10 cellular contexts compared by ENCODE assay signal in the genomic region with DNA sequence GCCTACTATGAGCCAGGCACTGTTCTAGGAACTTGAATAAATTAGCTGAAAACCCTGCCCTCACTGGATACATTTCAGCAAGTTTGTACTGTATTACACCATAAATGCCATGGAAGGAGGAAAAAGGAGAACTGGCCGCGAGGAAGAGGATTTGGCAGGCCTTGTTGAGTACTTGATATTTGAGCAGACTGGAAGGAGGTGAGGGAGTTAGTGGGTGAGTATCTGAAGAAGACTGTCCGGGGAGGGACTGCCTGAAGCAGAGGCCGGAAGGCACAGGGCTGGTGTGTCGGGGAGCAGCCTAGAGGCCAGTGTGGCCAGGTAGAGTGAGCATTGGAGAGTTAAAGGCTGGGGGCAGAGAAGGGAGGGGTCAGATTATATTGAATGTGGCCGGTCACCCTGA. TPM values are rescaled to one million over a fixed set of nuclear protein-coding genes. Genes with fewer than 3 reads are reported as not detected.
DNase-seq lines count a peak whose midpoint lies in the region; ATAC-seq and TF ChIP-seq lines count a peak whose summit lies in the region.
"Had no signal": no experiment of that assay in that cellular context is flagged by ENCODE, and none has a peak within 500 bp of the region (broad histone marks: within the 10 kb centered on the region; RNA-seq: fewer than 3 reads in every experiment).

No MANE protein-coding gene starts in this region.

- H3K79me2 ChIP-seq in DND-41 (ENCODE audit: insufficient read depth, low read length) (no peaks in the 10 kb centered on the region), osteoblast (ENCODE audit: insufficient read depth, low read length) (peaks cover 68% of the 10 kb centered on the region)

- H4K20me1 ChIP-seq in DND-41 (ENCODE audit: insufficient read depth, low read length), result peaks cover 11% of the 10 kb centered on the region
- H4K20me1 ChIP-seq in osteoblast (ENCODE audit: insufficient read depth, low read length), result peaks cover 22% of the 10 kb centered on the region

- H3K27ac ChIP-seq in DND-41 (ENCODE audit: low read length) (0 out of 2 replicates have a peak overlapping the region, but pooled peaks have one; percentile 4), osteoblast (ENCODE audit: low read depth, low read length) (peak overlapping the region; percentile 56), A673 (ENCODE audit: low read depth, low read length, poor library complexity, severe bottlenecking) (no peak overlapping the region)

- H3K4me2 ChIP-seq in DND-41 (ENCODE audit: insufficient read depth, low read length), result no peak overlapping the region
- peak overlapping the region; percentile 49 for H3K4me2 ChIP-seq in osteoblast (ENCODE audit: insufficient read depth, low read length)

- intact Hi-C loops in A673 (cut with micrococcal nuclease; ENCODE audit: unreplicated experiment), result no loop called here

- no peaks in the 10 kb centered on the region for H3K27me3 Mint-ChIP-seq in effector memory CD8-positive, alpha-beta T cell

- peak overlapping the region; percentile 49 to 80 for H3K27ac Mint-ChIP-seq in effector memory CD8-positive, alpha-beta T cell

- no peak for DNase-seq in DND-41
- DNase-seq in NOMO-1 treated with dmso at 0.1 percent for 144 hours (lab: John Stamatoyannopoulos, UW; ENCODE audit: unreplicated experiment), result peak; percentile 55
- no peak for DNase-seq in effector memory CD8-positive, alpha-beta T cell
- no peak for DNase-seq in osteoblast (ENCODE audit: insufficient read length, low spot score, missing footprints)
- DNase-seq in RPMI8226, result no peak
- no peak for DNase-seq in A673 (ENCODE audit: low spot score)
- no peak for DNase-seq in NCI-H226
- DNase-seq: dermis blood vessel endothelial cell, NCI-H1694 treated with DMSO at 0.1 percent for 48 hours had no signal

- no peak for ATAC-seq in DND-41 (ENCODE audit: insufficient read depth, low read depth)
- no peak for ATAC-seq in effector memory CD8-positive, alpha-beta T cell (replicated peaks)
- no peak for ATAC-seq in GM18511 (IDR thresholded peaks at IDR 0.05; ENCODE audit: unreplicated experiment)

- H3K4me1 Mint-ChIP-seq in effector memory CD8-positive, alpha-beta T cell (ENCODE audit: low read depth in 2 of 2), result peaks cover 58 to 80% of the 10 kb centered on the region in 2 donors

- CTCF ChIA-PET in A673 (lab: Charles Lee), result no interaction called here

- POLR2A ChIA-PET in A673 (lab: Charles Lee; ENCODE audit: low non-redundant PET), result no interaction called here

- no peak overlapping the region for H3K9ac ChIP-seq in DND-41 (ENCODE audit: low read depth, low read length)

- no peaks in the 10 kb centered on the region for H3K9me3 Mint-ChIP-seq in effector memory CD8-positive, alpha-beta T cell

- TF ChIP-seq CTCF in DND-41 (IDR thresholded peaks at IDR 0.05; ENCODE audit: borderline replicate concordance, extremely low read depth, low read length, poor library complexity, severe bottlenecking) (no peak), osteoblast (IDR thresholded peaks at IDR 0.05; ENCODE audit: extremely low read depth, low read depth, low read length) (no peak), A673 (conservative IDR thresholded peaks at IDR 0.05; ENCODE audit: low read depth, low read length) (no peak)

- peaks cover 20% of the 10 kb centered on the region for H3K36me3 Mint-ChIP-seq in effector memory CD8-positive, alpha-beta T cell (ENCODE audit: insufficient read depth)

- H3K9me3 ChIP-seq in DND-41 (ENCODE audit: insufficient read depth, low read length, severe bottlenecking), result no peaks in the 10 kb centered on the region
- no peaks in the 10 kb centered on the region for H3K9me3 ChIP-seq in osteoblast (ENCODE audit: low read depth, low read length)
- H3K9me3 ChIP-seq in A673 (ENCODE audit: low read depth, low read length, poor library complexity, severe bottlenecking), result no peaks in the 10 kb centered on the region

- H3K36me3 ChIP-seq in DND-41 (ENCODE audit: insufficient read depth, low read length) (no peaks in the 10 kb centered on the region), osteoblast (ENCODE audit: insufficient read depth, low read length) (no peaks in the 10 kb centered on the region), A673 (ENCODE audit: insufficient read depth, low read length, poor library complexity, severe bottlenecking) (no peaks in the 10 kb centered on the region)

- H3K4me1 ChIP-seq in DND-41 (ENCODE audit: insufficient read depth, low read length) (peaks cover 36% of the 10 kb centered on the region), osteoblast (ENCODE audit: insufficient read depth, low read length) (peaks cover 57% of the 10 kb centered on the region), A673 (ENCODE audit: insufficient read depth, low read length, poor library complexity, severe bottlenecking) (peaks cover 9% of the 10 kb centered on the region)

- BruUV-seq in A673 (replicated peaks; lab: Mats Ljungman, UMichigan), result no TSS peak

- peak overlapping the region; percentile 42 to 67 for H3K4me3 Mint-ChIP-seq in effector memory CD8-positive, alpha-beta T cell

- H2AFZ ChIP-seq in DND-41 (ENCODE audit: low read depth, low read length) (no peak overlapping the region), osteoblast (ENCODE audit: low read length) (peak overlapping the region; percentile 40)

- H3K4me3 ChIP-seq in DND-41 (ENCODE audit: low read depth in 1 of 2, low read length in 2 of 2) (no peak overlapping the region), osteoblast (ENCODE audit: insufficient read depth, low read length) (no peak overlapping the region), A673 (ENCODE audit: low read depth, low read length, poor library complexity, severe bottlenecking) (no peak overlapping the region)

- H3K27me3 ChIP-seq in DND-41 (ENCODE audit: insufficient read depth, low read length, poor library complexity) (no peaks in the 10 kb centered on the region), osteoblast (ENCODE audit: insufficient read depth, low read length) (no peaks in the 10 kb centered on the region), A673 (replicated peaks; ENCODE audit: insufficient read depth, low read depth, low read length, poor library complexity) (no peaks in the 10 kb centered on the region)

RNA-seq across cellular contexts. Expression of a gene that starts 4.5 kb away (rescaled TPM):
- total RNA-seq in osteoblast, result 38.7 and 41.5 TPM in 2 replicates
- 6.1 and 6.6 TPM in 2 replicates for total RNA-seq in A673 (2021)

RNA-seq across cellular contexts. Expression of a gene that starts 37.1 kb away (rescaled TPM):
- total RNA-seq in osteoblast (15.6 and 16.8 TPM in 2 replicates), A673 (2021) (26.6 and 28.9 TPM in 2 replicates)
